In the genomic region with DNA sequence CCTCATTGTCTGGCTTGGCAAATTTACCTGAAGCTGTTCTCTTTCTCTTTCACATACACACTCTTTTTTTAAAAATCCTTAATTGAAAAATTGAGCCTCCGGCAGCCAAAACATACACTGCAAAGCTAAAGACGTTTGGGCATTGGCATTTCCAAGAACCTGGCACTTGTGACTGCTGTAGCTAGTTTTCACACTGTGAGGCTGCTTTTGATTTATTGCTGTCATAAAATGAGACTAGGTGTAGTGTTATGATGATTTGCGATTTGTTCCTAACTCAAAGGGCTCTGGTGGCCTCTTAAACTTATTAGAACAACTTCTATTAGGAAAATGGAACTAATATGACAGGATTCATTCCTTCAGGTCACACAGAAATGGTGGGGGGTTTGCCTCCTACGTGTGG, we compare ENCODE assay signal across 20 cellular contexts.
"Had no signal": no experiment of that assay in that cellular context is flagged by ENCODE, and none has a peak within 500 bp of the region (broad histone marks: within the 10 kb centered on the region; RNA-seq: fewer than 3 reads in every experiment).

No MANE protein-coding gene starts in this region.

- H3K36me3 Mint-ChIP-seq: activated naive CD4-positive, alpha-beta T cell treated with anti-CD3 and anti-CD28 coated beads, Interleukin-2, amount 10 ng/mL, durations not matched to agents 7 days and 5 days; activated naive CD8-positive, alpha-beta T cell treated with anti-CD3 and anti-CD28 coated beads for 36 hours had no signal

- H3K27ac ChIP-seq: WERI-Rb-1 had no signal

- H3K4me1 Mint-ChIP-seq: activated CD4-positive, alpha-beta memory T cell treated with anti-CD3 and anti-CD28 coated beads, Interleukin-2, amount 10 ng/mL, durations not matched to agents 7 days and 5 days; activated CD4-positive, alpha-beta T cell treated with anti-CD3 and anti-CD28 coated beads for 36 hours; activated naive CD4-positive, alpha-beta T cell treated with anti-CD3 and anti-CD28 coated beads, Interleukin-2, amount 10 ng/mL, durations not matched to agents 7 days and 5 days; activated naive CD8-positive, alpha-beta T cell treated with anti-CD3 and anti-CD28 coated beads for 36 hours; T-helper 17 cell had no signal

- H3K9me3 Mint-ChIP-seq: activated naive CD4-positive, alpha-beta T cell treated with anti-CD3 and anti-CD28 coated beads, Interleukin-2, amount 10 ng/mL, durations not matched to agents 7 days and 5 days; activated naive CD8-positive, alpha-beta T cell treated with anti-CD3 and anti-CD28 coated beads for 36 hours; activated T-helper 2 cell treated with anti-CD3 and anti-CD28 coated beads, Interferon-gamma antibody, Interleukin-2, Interleukin-4, amounts not matched to agents 10 μg/mL and 5 μg/mL and 100 μg/mL, durations not matched to agents 14 hours and 24 hours and 36 hours had no signal

- H3K4me3 Mint-ChIP-seq: activated CD4-positive, alpha-beta memory T cell treated with anti-CD3 and anti-CD28 coated beads, Interleukin-2, amount 10 ng/mL, durations not matched to agents 7 days and 5 days; activated CD4-positive, alpha-beta T cell treated with anti-CD3 and anti-CD28 coated beads for 36 hours; activated naive CD4-positive, alpha-beta T cell treated with anti-CD3 and anti-CD28 coated beads, Interleukin-2, amount 10 ng/mL, durations not matched to agents 7 days and 5 days; activated naive CD8-positive, alpha-beta T cell treated with anti-CD3 and anti-CD28 coated beads for 36 hours; activated T-cell treated with anti-CD3 and anti-CD28 coated beads, Interleukin-2, amount 50 U/mL, for 72 hours; T-helper 17 cell had no signal

- ATAC-seq: activated CD4-positive, alpha-beta T cell treated with anti-CD3 and anti-CD28 coated beads for 36 hours; activated T-cell treated with anti-CD3 and anti-CD28 coated beads, Interleukin-2, amount 50 U/mL, for 72 hours; T-helper 17 cell had no signal

- H3K27ac Mint-ChIP-seq: activated CD4-positive, alpha-beta memory T cell treated with anti-CD3 and anti-CD28 coated beads, Interleukin-2, amount 10 ng/mL, durations not matched to agents 7 days and 5 days; activated CD4-positive, alpha-beta T cell treated with anti-CD3 and anti-CD28 coated beads for 36 hours; activated naive CD4-positive, alpha-beta T cell treated with anti-CD3 and anti-CD28 coated beads, Interleukin-2, amount 10 ng/mL, durations not matched to agents 7 days and 5 days; activated naive CD8-positive, alpha-beta T cell treated with anti-CD3 and anti-CD28 coated beads for 36 hours; activated T-cell treated with anti-CD3 and anti-CD28 coated beads, Interleukin-2, amount 50 U/mL, for 72 hours; activated T-helper 2 cell treated with anti-CD3 and anti-CD28 coated beads, Interferon-gamma antibody, Interleukin-2, Interleukin-4, amounts not matched to agents 10 μg/mL and 5 μg/mL and 100 μg/mL, durations not matched to agents 14 hours and 24 hours and 36 hours; T-helper 17 cell had no signal

- DNase-seq: activated CD4-positive, alpha-beta memory T cell treated with anti-CD3 and anti-CD28 coated beads, Interleukin-2, amount 10 ng/mL, durations not matched to agents 7 days and 5 days; activated CD4-positive, alpha-beta T cell treated with anti-CD3 and anti-CD28 coated beads for 36 hours; activated CD4-positive, alpha-beta T cell treated with anti-CD3 and anti-CD28 coated beads, Interleukin-2, amount 50 U/mL, for 1 hour; activated gamma-delta T cell treated with Interleukin-2 at 50 U/mL for 16 hours; activated naive CD4-positive, alpha-beta T cell treated with anti-CD3 and anti-CD28 coated beads, Interleukin-2, amount 10 ng/mL, durations not matched to agents 7 days and 5 days; activated naive CD8-positive, alpha-beta T cell treated with anti-CD3 and anti-CD28 coated beads for 36 hours; activated T-cell treated with anti-CD3 and anti-CD28 coated beads, Interleukin-2, amount 50 U/mL, for 72 hours; caudate nucleus; NCI-H1092; NCI-H1436; NCI-H187; NCI-H2081; NCI-H2171; NCI-H2227 treated with DMSO at 0.1 percent for 48 hours; NCI-H526 treated with DMSO at 0.1 percent for 48 hours; NCI-H82; SIG-M5; T-helper 17 cell; WERI-Rb-1 had no signal

- H3K36me3 ChIP-seq: WERI-Rb-1 had no signal

- H3K27me3 Mint-ChIP-seq: activated CD4-positive, alpha-beta T cell treated with anti-CD3 and anti-CD28 coated beads for 36 hours; activated naive CD4-positive, alpha-beta T cell treated with anti-CD3 and anti-CD28 coated beads, Interleukin-2, amount 10 ng/mL, durations not matched to agents 7 days and 5 days; T-helper 17 cell had no signal
